In the genomic region with DNA sequence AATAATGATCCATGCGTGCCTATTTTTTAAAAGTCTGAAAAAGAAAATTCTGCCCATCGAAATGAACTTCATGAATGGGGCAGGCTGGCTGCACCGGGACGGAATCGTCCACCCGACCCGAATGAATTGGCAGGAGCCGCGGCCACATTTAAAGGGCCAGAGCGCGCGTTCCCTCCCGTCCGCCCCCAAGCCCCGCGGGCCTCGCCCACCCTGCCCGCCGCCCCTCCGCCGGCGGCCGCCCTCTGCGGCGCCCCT, we compare ENCODE assay signal across 9 cellular contexts. TPM values are rescaled to one million over a fixed set of nuclear protein-coding genes. Genes with fewer than 3 reads are reported as not detected.
DNase-seq lines count a peak whose midpoint lies in the region; ATAC-seq and TF ChIP-seq lines count a peak whose summit lies in the region.
"Had no signal": no experiment of that assay in that cellular context is flagged by ENCODE, and none has a peak within 500 bp of the region (broad histone marks: within the 10 kb centered on the region; RNA-seq: fewer than 3 reads in every experiment).

No MANE protein-coding gene starts in this region.

- H3K27ac ChIP-seq in CD8-positive, alpha-beta memory T cell (ENCODE audit: low read depth, low read length): peak overlapping the region; percentile 89

- peaks cover under 1 to 40% (median 13%) of the 10 kb centered on the region in 3 donors for H3K36me3 Mint-ChIP-seq in CD8-positive, alpha-beta memory T cell

- POLR2A ChIA-PET in CD8-positive, alpha-beta memory T cell (lab: Charles Lee): interaction anchor here (0.6 to 1.3 kb wide), 6 partner anchors 14 to 419 kb away, joined by 3 to 11 read pairs (median 4); no protein-coding TSS in a partner anchor

- peaks cover 40% of the 10 kb centered on the region for H3K27me3 ChIP-seq in CD8-positive, alpha-beta memory T cell (ENCODE audit: insufficient read depth, low read length, poor library complexity, severe bottlenecking)
- peaks cover 28% of the 10 kb centered on the region for H3K27me3 ChIP-seq in NT2/D1 (ENCODE audit: insufficient read depth, insufficient read length)

- H3K9me3 Mint-ChIP-seq in CD8-positive, alpha-beta memory T cell: peaks cover 0 to 2% (median 0%) of the 10 kb centered on the region in 5 donors

- H3K9ac ChIP-seq in NT2/D1 (ENCODE audit: insufficient read length, low read depth): no peak overlapping the region

- peak overlapping the region; percentile 93 to 99 (median 97) for H3K4me3 Mint-ChIP-seq in CD8-positive, alpha-beta memory T cell

- no peak for TF ChIP-seq CTCF in fibroblast of pulmonary artery (IDR thresholded peaks at IDR 0.05; ENCODE audit: low read length, missing control alignments)

- no peaks in the 10 kb centered on the region for H3K9me3 ChIP-seq in CD8-positive, alpha-beta memory T cell (ENCODE audit: low read length)
- no peaks in the 10 kb centered on the region for H3K9me3 ChIP-seq in NT2/D1 (ENCODE audit: insufficient read depth, low read length)

- CTCF ChIA-PET in CD8-positive, alpha-beta memory T cell (lab: Charles Lee): interaction anchor here (0.6 to 2.1 kb wide), 4 partner anchors 194 to 419 kb away, joined by 3 to 8 read pairs (median 4); no protein-coding TSS in a partner anchor

- H3K27me3 Mint-ChIP-seq in CD8-positive, alpha-beta memory T cell: peaks cover 24 to 34% of the 10 kb centered on the region in 2 donors

- H3K4me1 Mint-ChIP-seq in CD8-positive, alpha-beta memory T cell: peaks cover 39 to 61% (median 39%) of the 10 kb centered on the region in 3 donors

- ATAC-seq in GM21717 (IDR thresholded peaks at IDR 0.05; ENCODE audit: unreplicated experiment): peak; percentile 6

- peak overlapping the region; percentile 84 to 100 (median 98) for H3K27ac Mint-ChIP-seq in CD8-positive, alpha-beta memory T cell

- H3K4me3 ChIP-seq in CD8-positive, alpha-beta memory T cell (ENCODE audit: low read length): peak overlapping the region; percentile 96
- H3K4me3 ChIP-seq in NT2/D1 (ENCODE audit: insufficient read length, low read depth): peak overlapping the region; percentile 62
- peak overlapping the region; percentile 62 for H3K4me3 ChIP-seq in fibroblast of pulmonary artery (replicated peaks; ENCODE audit: low read depth, low read length)
- peak overlapping the region; percentile 44 for H3K4me3 ChIP-seq in skeletal muscle cell (ENCODE audit: low read depth, low read length)

- no peaks in the 10 kb centered on the region for H3K36me3 ChIP-seq in CD8-positive, alpha-beta memory T cell (ENCODE audit: insufficient read depth, low read length)
- peaks cover 10% of the 10 kb centered on the region for H3K36me3 ChIP-seq in NT2/D1 (ENCODE audit: insufficient read depth, insufficient read length, low read length)

- DNase-seq in CD8-positive, alpha-beta memory T cell: no peak
- DNase-seq in NT2/D1 (ENCODE audit: low read depth, low spot score) (no peak), fibroblast of pulmonary artery (ENCODE audit: low read depth) (peak; percentile 50), skeletal muscle cell (ENCODE audit: low read depth) (no peak), GM19238 (ENCODE audit: insufficient read length, low spot score) (no peak), NCI-H2029 (lab: John Stamatoyannopoulos, UW) (no peak), activated gamma-delta T cell treated with Interleukin-2 at 50 U/mL for 16 hours (no peak)

- peaks cover 59% of the 10 kb centered on the region for H3K4me1 ChIP-seq in CD8-positive, alpha-beta memory T cell (ENCODE audit: insufficient read depth, low read length)
- no peaks in the 10 kb centered on the region for H3K4me1 ChIP-seq in NT2/D1 (ENCODE audit: insufficient read depth, insufficient read length)

RNA-seq across cellular contexts. Expression of a gene that starts 0.3 kb away (rescaled TPM):
- total RNA-seq in CD8-positive, alpha-beta memory T cell: 10 to 100 TPM; 48.9 to 53.3 TPM
- polyA plus RNA-seq in CD8-positive, alpha-beta memory T cell: 58.6 TPM
- total RNA-seq: LHCN-M2 had no signal

Comparison
In these comparisons a context has a peak if more than half of its experiments do, and no peak if none do; other contexts are left out.
1. H3K4me3 ChIP-seq: peak in every context shown above with its lines; median percentile 96 in CD8-positive, alpha-beta memory T cell; 62 in NT2/D1; 62 in fibroblast of pulmonary artery; 44 in skeletal muscle cell.